ENCODE assay signal across 9 cellular contexts in genomic region chr7:92072708-92073107, GRCh38.
"Had no signal": no experiment of that assay in that cellular context is flagged by ENCODE, and none has a peak within 500 bp of the region (broad histone marks: within the 10 kb centered on the region; RNA-seq: fewer than 3 reads in every experiment).

No MANE protein-coding gene starts in this region.

- FAIRE-seq: H1, H54 had no signal

- ATAC-seq: GM23338 had no signal

- H2AFZ ChIP-seq: GM23338 had no signal

- H3K4me1 Mint-ChIP-seq: GM23338, H9 had no signal

- DNase-seq: H9, HCEC 1CT, IMR-90, KBM-7 had no signal

- H3K4me3 ChIP-seq: GM23338 had no signal

- H3K4me3 Mint-ChIP-seq: GM23338, H9 had no signal

- H3K27ac ChIP-seq: HL-60, KMS-11 had no signal

- H3K4me2 ChIP-seq: GM23338, KMS-11 had no signal

- H3K9ac ChIP-seq: KMS-11 had no signal

- H3K27ac Mint-ChIP-seq: GM23338, H9 had no signal
